ENCODE assay signal across 16 cellular contexts in the genomic region with DNA sequence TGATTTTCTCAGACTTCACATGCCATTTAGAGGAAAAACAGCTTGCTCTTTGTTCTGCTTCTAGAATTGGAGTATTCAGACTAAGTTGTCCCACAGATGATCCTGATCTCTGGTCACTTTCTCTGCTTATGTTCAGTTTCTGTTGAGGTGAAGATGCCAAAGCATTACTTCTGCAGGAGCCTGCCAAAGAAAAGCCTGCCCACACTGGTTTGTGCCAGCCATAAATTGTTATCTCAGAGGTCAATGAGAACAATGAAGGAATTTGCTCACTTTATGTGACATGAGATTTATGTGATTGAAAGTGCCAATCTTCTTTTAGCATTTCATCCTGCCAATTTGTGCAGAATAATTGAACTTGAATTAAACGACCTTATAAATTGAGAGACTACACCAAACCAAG.
"Had no signal": no experiment of that assay in that cellular context is flagged by ENCODE, and none has a peak within 500 bp of the region (broad histone marks: within the 10 kb centered on the region; RNA-seq: fewer than 3 reads in every experiment).

No MANE protein-coding gene starts in this region.

- H3K4me3 ChIP-seq: ascending aorta, gastroesophageal sphincter, lower lobe of right lung, neural progenitor cell, ovary, tibial artery had no signal

- DNase-seq: activated CD4-positive, alpha-beta T cell treated with anti-CD3 and anti-CD28 coated beads for 1 hour; activated CD4-positive, alpha-beta T cell treated with anti-CD3 and anti-CD28 coated beads, Interleukin-2, amount 50 U/mL, for 4 hours; activated naive CD4-positive, alpha-beta T cell treated with Interleukin-2 at 50 U/mL for 16 hours; erythroblast; left cardiac atrium; lower lobe of right lung; midbrain; ovary; stimulated activated CD4-positive, alpha-beta T cell treated with anti-CD3 and anti-CD28 coated beads, Interleukin-15, amount 100 ng/mL, for 24 hours; stimulated activated CD4-positive, alpha-beta T cell treated with anti-CD3 and anti-CD28 coated beads, Interleukin-4, amount 100 ng/mL, for 1 hour; stimulated activated naive CD4-positive, alpha-beta T cell; tibial artery had no signal

- H3K27me3 ChIP-seq: ascending aorta, gastroesophageal sphincter, neural progenitor cell, ovary, tibial artery had no signal

- H3K9me3 ChIP-seq: ascending aorta, gastroesophageal sphincter, lower lobe of right lung, ovary, tibial artery had no signal

- H3K36me3 ChIP-seq: ascending aorta, gastroesophageal sphincter, lower lobe of right lung, neural progenitor cell, ovary, tibial artery had no signal

- ATAC-seq: activated T-helper 17 cell treated with anti-CD3 and anti-CD28 coated beads, Interleukin-2, amount 50 U/mL, for 72 hours; gastroesophageal sphincter; left cardiac atrium; lower lobe of right lung had no signal

- H3K4me2 ChIP-seq: neural progenitor cell had no signal

- H3K4me1 ChIP-seq: ascending aorta, gastroesophageal sphincter, lower lobe of right lung had no signal

- H3K27ac ChIP-seq: ascending aorta, gastroesophageal sphincter, lower lobe of right lung, neural progenitor cell, ovary, tibial artery had no signal
